Comparison of ENCODE assay signal across 1 cellular context in the genomic region with DNA sequence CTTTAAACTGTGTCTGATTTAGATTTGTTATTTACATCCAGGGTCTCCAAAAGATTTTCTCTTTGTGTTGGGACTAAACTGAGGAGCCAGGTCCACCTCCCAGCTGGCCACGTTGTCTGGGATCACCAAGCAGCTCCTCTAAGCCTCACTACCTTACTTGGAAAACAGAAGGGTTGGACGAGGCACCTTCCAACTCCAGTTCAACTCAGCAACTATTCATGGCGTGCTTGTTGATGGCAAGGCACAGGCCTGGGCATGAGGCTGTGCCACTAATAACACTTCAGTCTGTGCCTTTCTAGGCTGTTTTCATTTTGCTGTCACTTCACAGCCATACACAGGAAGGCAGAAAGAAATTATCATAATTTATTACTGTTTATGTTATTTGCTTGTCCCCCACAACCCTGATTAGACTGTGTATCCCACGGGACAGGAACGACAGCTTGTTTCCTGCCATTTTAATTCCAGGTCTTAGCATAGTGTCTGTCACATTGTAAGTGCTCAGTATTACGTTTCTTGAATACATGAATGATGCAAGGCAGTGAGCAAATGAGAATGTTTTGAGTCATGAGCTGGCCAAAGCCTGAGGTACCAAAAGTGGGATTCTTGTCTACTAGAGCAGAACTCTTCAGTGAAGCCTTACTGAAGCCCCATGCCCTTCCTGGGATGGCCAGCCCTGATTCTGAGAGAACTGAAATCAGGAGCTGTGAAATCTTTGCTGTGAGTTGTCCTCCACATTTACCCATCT.
A peak's percentile ranks its signal among the peaks of the same experiment; 100 is the strongest.
TF ChIP-seq lines count a peak whose summit lies in the region.

No MANE protein-coding gene starts in this region.

TF ChIP-seq in IMR-90, 13 proteins besides CTCF, POLR2A, EP300 and RAD21:
- TF ChIP-seq CEBPB (IDR thresholded peaks at IDR 0.05; ENCODE audit: low read depth, low read length) (peak; percentile 33; the same call in 1 of the 2 replicates), NFE2L2 (IDR thresholded peaks at IDR 0.05; ENCODE audit: low read depth, low read length) (no peak)
